ENCODE assay signal across 26 cellular contexts in the genomic region with DNA sequence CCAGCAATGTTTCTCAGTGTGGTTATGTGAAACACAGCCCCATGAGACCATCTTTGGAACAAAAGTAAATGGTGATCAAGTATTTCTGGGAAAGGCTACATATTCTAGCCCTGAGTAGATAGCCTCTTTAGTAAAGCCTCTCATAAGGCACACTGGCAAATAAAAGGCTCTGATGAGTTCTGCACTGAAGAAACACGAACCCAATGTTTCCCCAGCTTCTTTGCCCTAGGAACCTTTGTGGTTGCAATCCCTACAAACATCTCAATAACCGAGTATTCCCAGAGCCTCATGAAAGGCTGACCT.
"Had no signal": no experiment of that assay in that cellular context is flagged by ENCODE, and none has a peak within 500 bp of the region (broad histone marks: within the 10 kb centered on the region; RNA-seq: fewer than 3 reads in every experiment).

No MANE protein-coding gene starts in this region.

- H3K27me3 ChIP-seq: esophagus squamous epithelium, gastroesophageal sphincter, heart right ventricle, pancreas, right atrium auricular region, suprapubic skin, transverse colon, upper lobe of right lung, uterus had no signal

- H3K4me1 ChIP-seq: esophagus squamous epithelium, foreskin keratinocyte, gastroesophageal sphincter, pancreas, suprapubic skin, transverse colon, upper lobe of right lung, uterus had no signal

- H3K9me3 Mint-ChIP-seq: effector memory CD8-positive, alpha-beta T cell; memory B cell; natural killer cell; stimulated activated naive B cell treated with anti-CD40 and anti-IgM and Interleukin-4, amounts not matched to agents 10 μg/mL and 1 μg/mL and 100 μg/mL, for 72 hours; stimulated activated naive CD8-positive, alpha-beta T cell treated with anti-CD3 and anti-CD28 coated beads, Interleukin-15, Interleukin-2, amounts not matched to agents 100 ng/mL and 50 ng/mL, for 24 hours had no signal

- H3K4me3 ChIP-seq: esophagus squamous epithelium, gastroesophageal sphincter, heart right ventricle, lung, pancreas, right atrium auricular region, suprapubic skin, transverse colon, upper lobe of right lung, uterus had no signal

- H3K4me3 Mint-ChIP-seq: effector memory CD8-positive, alpha-beta T cell; memory B cell; natural killer cell; stimulated activated naive B cell treated with anti-CD40 and anti-IgM and Interleukin-4, amounts not matched to agents 10 μg/mL and 1 μg/mL and 100 μg/mL, for 72 hours; stimulated activated naive CD8-positive, alpha-beta T cell treated with anti-CD3 and anti-CD28 coated beads, Interleukin-15, Interleukin-2, amounts not matched to agents 100 ng/mL and 50 ng/mL, for 24 hours had no signal

- H3K27me3 Mint-ChIP-seq: memory B cell; stimulated activated naive B cell treated with anti-CD40 and anti-IgM and Interleukin-4, amounts not matched to agents 10 μg/mL and 1 μg/mL and 100 μg/mL, for 72 hours had no signal

- H3K9me3 ChIP-seq: esophagus squamous epithelium, gastroesophageal sphincter, heart right ventricle, pancreas, right atrium auricular region, suprapubic skin, transverse colon, upper lobe of right lung, uterus had no signal

- ATAC-seq: effector memory CD8-positive, alpha-beta T cell; foreskin keratinocyte; gastroesophageal sphincter; left colon; natural killer cell; stimulated activated naive B cell treated with anti-CD40 and anti-IgM and Interleukin-4, amounts not matched to agents 10 μg/mL and 1 μg/mL and 100 μg/mL, for 72 hours; upper lobe of right lung had no signal

- H3K27ac ChIP-seq: esophagus squamous epithelium, foreskin keratinocyte, gastroesophageal sphincter, heart right ventricle, pancreas, right atrium auricular region, suprapubic skin, transverse colon, upper lobe of right lung, uterus had no signal

- H3K36me3 Mint-ChIP-seq: memory B cell; natural killer cell; stimulated activated naive B cell treated with anti-CD40 and anti-IgM and Interleukin-4, amounts not matched to agents 10 μg/mL and 1 μg/mL and 100 μg/mL, for 72 hours had no signal

- DNase-seq: cerebellar nuclear complex; cortex of kidney; effector memory CD8-positive, alpha-beta T cell; erythroblast; esophagus squamous epithelium; foreskin keratinocyte; hippocampal formation; left colon; natural killer cell; occipital lobe; pancreas; small intestine; stimulated activated CD4-positive, alpha-beta T cell treated with anti-CD3 and anti-CD28 coated beads, Interleukin-15, amount 100 ng/mL, for 24 hours; stimulated activated CD4-positive, alpha-beta T cell treated with anti-CD3 and anti-CD28 coated beads, Interleukin-2, amount 100 ng/mL, for 48 hours; stimulated activated naive B cell treated with anti-CD40 and anti-IgM and Interleukin-4, amounts not matched to agents 10 μg/mL and 1 μg/mL and 100 μg/mL, for 72 hours; transverse colon; uterus had no signal

- H3K27ac Mint-ChIP-seq: effector memory CD8-positive, alpha-beta T cell; memory B cell; natural killer cell; progenitor cell of endocrine pancreas; stimulated activated naive B cell treated with anti-CD40 and anti-IgM and Interleukin-4, amounts not matched to agents 10 μg/mL and 1 μg/mL and 100 μg/mL, for 72 hours; stimulated activated naive CD8-positive, alpha-beta T cell treated with anti-CD3 and anti-CD28 coated beads, Interleukin-15, Interleukin-2, amounts not matched to agents 100 ng/mL and 50 ng/mL, for 24 hours had no signal

- H3K36me3 ChIP-seq: esophagus squamous epithelium, gastroesophageal sphincter, heart right ventricle, pancreas, right atrium auricular region, suprapubic skin, transverse colon, upper lobe of right lung, uterus had no signal
